20 cellular contexts compared by ENCODE assay signal in genomic region chr5:152676177-152676576, GRCh38.
"Had no signal": no experiment of that assay in that cellular context is flagged by ENCODE, and none has a peak within 500 bp of the region (broad histone marks: within the 10 kb centered on the region; RNA-seq: fewer than 3 reads in every experiment).

No MANE protein-coding gene starts in this region.

- ATAC-seq: activated CD4-positive, CD25-positive, alpha-beta regulatory T cell treated with anti-CD3 and anti-CD28 coated beads, Interleukin-2, amount 50 U/mL, for 24 hours; activated naive CD8-positive, alpha-beta T cell treated with anti-CD3 and anti-CD28 coated beads, Interleukin-2, amount 50 U/mL, for 24 hours; left lobe of liver; lower lobe of right lung; mucosa of descending colon; right lobe of liver; stimulated activated naive CD8-positive, alpha-beta T cell treated with anti-CD3 and anti-CD28 coated beads, Interleukin-15, amount 100 ng/mL, for 72 hours had no signal

- DNase-seq: activated CD4-positive, alpha-beta memory T cell treated with anti-CD3 and anti-CD28 coated beads, Interleukin-2, amount 10 ng/mL, durations not matched to agents 7 days and 5 days; activated CD4-positive, alpha-beta T cell treated with anti-CD3 and anti-CD28 coated beads, Interleukin-2, amount 10 ng/mL, durations not matched to agents 24 days and 14 days; activated effector memory CD4-positive, alpha-beta T cell treated with anti-CD3 and anti-CD28 coated beads, Interleukin-2, amount 50 U/mL, for 16 hours; activated naive CD4-positive, alpha-beta T cell treated with anti-CD3 and anti-CD28 coated beads, Interleukin-2, amount 50 U/mL, for 16 hours; activated naive CD8-positive, alpha-beta T cell treated with anti-CD3 and anti-CD28 coated beads, Interleukin-2, amount 50 U/mL, for 24 hours; activated T-cell treated with anti-CD3 and anti-CD28 coated beads for 4 hours; erythroblast; foreskin fibroblast; kidney; lower lobe of right lung; mesendoderm; mucosa of descending colon; nephron progenitor cell; nucleus accumbens; right lobe of liver; stimulated activated CD4-positive, alpha-beta T cell treated with anti-CD3 and anti-CD28 coated beads, Interleukin-1b, Interleukin-23, amount 100 ng/mL, for 48 hours; stimulated activated naive CD8-positive, alpha-beta T cell treated with anti-CD3 and anti-CD28 coated beads, Interleukin-15, amount 100 ng/mL, for 72 hours had no signal

- FAIRE-seq: kidney, urothelium cell line had no signal
